ENCODE assay signal across 8 cellular contexts in the genomic region with DNA sequence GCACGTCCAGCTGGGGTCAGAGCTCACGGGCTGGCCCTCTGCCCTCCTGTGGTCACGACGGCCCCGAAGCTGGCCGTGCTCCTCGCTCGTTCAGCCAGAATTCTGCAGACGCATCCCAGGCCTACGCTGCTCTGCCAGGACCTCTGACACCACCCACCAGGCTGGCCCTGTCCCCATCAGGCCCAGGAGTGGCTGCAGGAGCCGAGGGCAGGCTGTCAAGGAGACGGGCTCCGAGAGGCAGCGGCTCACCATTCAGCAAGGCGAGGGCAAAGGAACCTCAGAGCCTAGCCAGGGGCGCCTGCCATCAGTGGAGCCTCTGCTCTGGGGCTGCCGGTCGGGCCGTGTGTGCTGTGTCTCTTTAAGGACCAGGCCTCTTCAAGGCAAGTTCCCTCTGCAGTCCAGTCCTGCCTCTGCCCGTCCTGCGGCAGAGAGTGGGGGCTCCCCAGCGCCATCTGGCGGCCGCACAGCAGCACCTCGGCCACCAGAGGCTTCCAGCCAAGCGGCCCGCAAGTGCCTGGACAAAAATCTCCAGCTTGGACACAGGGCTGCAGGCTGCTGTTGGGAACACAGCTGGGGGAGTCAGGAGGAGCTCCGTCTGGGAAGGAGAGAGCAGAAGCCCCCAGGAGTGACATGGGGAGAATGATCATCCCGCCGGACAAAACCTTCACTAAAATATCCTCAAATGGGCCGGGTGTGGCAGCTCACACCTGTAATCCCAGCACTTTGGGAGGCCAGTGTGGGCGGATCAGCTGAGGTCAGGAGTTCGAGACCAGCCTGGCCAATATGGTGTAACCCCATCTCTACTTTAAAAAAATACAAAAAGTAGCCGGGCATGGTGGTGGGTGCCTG. TPM values are rescaled to one million over a fixed set of nuclear protein-coding genes. Genes with fewer than 3 reads are reported as not detected.
DNase-seq lines count a peak whose midpoint lies in the region; ATAC-seq and TF ChIP-seq lines count a peak whose summit lies in the region.

No MANE protein-coding gene starts in this region.

- H3K27ac ChIP-seq in lung (ENCODE audit: low read depth in 1 of 2, low read length in 1 of 2) = peak overlapping the region; percentile 28 to 62

- no peaks in the 10 kb centered on the region for H3K9me3 Mint-ChIP-seq in activated CD8-positive, alpha-beta T cell treated with anti-CD3 and anti-CD28 coated beads for 36 hours

- in situ Hi-C loops in ACHN (cut with HindIII; ENCODE audit: low pct_ligation_motif_present, low pct_unique_long_range_greater_than_20kb, low sequenced_read_pairs) = no loop called here

- no peaks in the 10 kb centered on the region for H3K27me3 ChIP-seq in lung (ENCODE audit: control insufficient read depth, insufficient read depth)

- no peaks in the 10 kb centered on the region for H3K36me3 Mint-ChIP-seq in activated CD8-positive, alpha-beta T cell treated with anti-CD3 and anti-CD28 coated beads for 36 hours (ENCODE audit: low read depth)

- TF ChIP-seq CTCF in activated CD8-positive, alpha-beta T cell treated with anti-CD3 and anti-CD28 coated beads for 36 hours (IDR thresholded peaks at IDR 0.05) = peak; percentile 86
- TF ChIP-seq CTCF in lung (IDR thresholded peaks at IDR 0.05; ENCODE audit: control extremely low read depth, extremely low read depth) = peak; percentile 94

- 28 to 43% methylated on average over 33 to 34 of the region's 34 CpGs for WGBS in lung, 2 donors

- intact Hi-C loops in activated CD8-positive, alpha-beta T cell treated with anti-CD3 and anti-CD28 coated beads for 36 hours (cut with micrococcal nuclease) = loop anchor here (5.0 kb wide), 1 partner anchor 65 kb away; no protein-coding TSS in a partner anchor

- peak; percentile 89 for ATAC-seq in activated CD8-positive, alpha-beta T cell treated with anti-CD3 and anti-CD28 coated beads for 36 hours
- peak; percentile 93 for ATAC-seq in lung (ENCODE audit: insufficient read depth, low FRiP score)
- no peak for ATAC-seq in GM18870 (IDR thresholded peaks at IDR 0.05; ENCODE audit: unreplicated experiment)

- H3K4me3 ChIP-seq in lung = no peak overlapping the region

- H3K27me3 Mint-ChIP-seq in activated CD8-positive, alpha-beta T cell treated with anti-CD3 and anti-CD28 coated beads for 36 hours = no peaks in the 10 kb centered on the region

- no peak overlapping the region for H3K27ac Mint-ChIP-seq in activated CD8-positive, alpha-beta T cell treated with anti-CD3 and anti-CD28 coated beads for 36 hours

- H3K4me3 Mint-ChIP-seq in activated CD8-positive, alpha-beta T cell treated with anti-CD3 and anti-CD28 coated beads for 36 hours = no peak overlapping the region

- POLR2A ChIA-PET in activated CD8-positive, alpha-beta T cell treated with anti-CD3 and anti-CD28 coated beads for 36 hours (lab: Charles Lee) = no interaction called here

- H3K36me3 ChIP-seq in lung (ENCODE audit: control insufficient read depth in 2 of 2, insufficient read depth in 2 of 2, low read length in 2 of 2) = no peaks in the 10 kb centered on the region

- CTCF ChIA-PET in activated CD8-positive, alpha-beta T cell treated with anti-CD3 and anti-CD28 coated beads for 36 hours (lab: Charles Lee) = interaction anchor here (0.5 to 9.7 kb wide), 40 partner anchors 10 to 206 kb away, joined by 3 to 142 read pairs (median 4); no protein-coding TSS in a partner anchor

- H3K4me1 ChIP-seq in lung (ENCODE audit: control insufficient read depth in 2 of 2, insufficient read depth in 2 of 2, low read length in 2 of 2) = peaks cover 5 to 18% of the 10 kb centered on the region in 2 donors

- H3K9me3 ChIP-seq in lung (ENCODE audit: control insufficient read depth in 2 of 2, insufficient read depth in 1 of 2, low read length in 1 of 2) = no peaks in the 10 kb centered on the region

- peaks cover 10% of the 10 kb centered on the region for H3K4me1 Mint-ChIP-seq in activated CD8-positive, alpha-beta T cell treated with anti-CD3 and anti-CD28 coated beads for 36 hours (ENCODE audit: low read depth)

- DNase-seq in ACHN (peak; percentile 83), GM19240 (ENCODE audit: insufficient read length, low spot score) (peak; percentile 83), NCI-H748 treated with DMSO at 0.1 percent for 48 hours (lab: John Stamatoyannopoulos, UW) (peak; percentile 43), lung (ENCODE audit: low spot score) (peak; percentile 87)
- peak; percentile 77 for DNase-seq in activated CD8-positive, alpha-beta T cell treated with anti-CD3 and anti-CD28 coated beads for 36 hours
- DNase-seq in effector CD8-positive, alpha-beta T cell (lab: John Stamatoyannopoulos, UW) = peak; percentile 50
- peak; percentile 61 to 65 (median 63) for DNase-seq in stimulated activated CD4-positive, alpha-beta T cell treated with anti-CD3 and anti-CD28 coated beads, TNF-alpha, amount 100 ng/mL, for 48 hours (ENCODE audit: low read depth in 3 of 3)

RNA-seq across cellular contexts. Expression of gene ABR, which starts 7.4 kb away (rescaled TPM):
- total RNA-seq in activated CD8-positive, alpha-beta T cell treated with anti-CD3 and anti-CD28 coated beads for 36 hours = 10 to 100 TPM; 44.4 to 46.6 TPM
- total RNA-seq in lung = 100 to 1,000 TPM in 1 of 2 donors, 10 to 100 TPM in 1; 54.8 to 187 TPM
- polyA plus RNA-seq in lung = 10 to 100 TPM; 69.5 to 71.0 TPM
